ENCODE assay signal across 8 cellular contexts in genomic region chr5:90866333-90866732, GRCh38.
DNase-seq lines count a peak whose midpoint lies in the region; ATAC-seq and TF ChIP-seq lines count a peak whose summit lies in the region.

No MANE protein-coding gene starts in this region.

- H3K4me1 ChIP-seq in H9 (ENCODE audit: insufficient read depth, low read length): no peaks in the 10 kb centered on the region
- H3K4me1 ChIP-seq in left lung: peaks cover 0 to 20% of the 10 kb centered on the region in 2 donors

- DNase-seq in DMS53 (lab: John Stamatoyannopoulos, UW) (peak; percentile 57), H9 (no peak), NCI-H446 (lab: John Stamatoyannopoulos, UW) (peak; percentile 2 to 61), T47D (ENCODE audit: low read depth in 1 of 2, low spot score in 1 of 2) (peak; percentile 39 to 40), left lung (no peak)
- no peak for DNase-seq in stimulated activated CD4-positive, alpha-beta T cell treated with anti-CD3 and anti-CD28 coated beads, Interleukin-2, amount 100 ng/mL, for 48 hours
- DNase-seq in effector CD4-positive, alpha-beta T cell: no peak

- H2AK5ac ChIP-seq in H9 (ENCODE audit: insufficient read length, low read length): no peak overlapping the region

- no peak overlapping the region for H3K4me3 Mint-ChIP-seq in H9

- H3K23me2 ChIP-seq in H9 (ENCODE audit: insufficient read length, low read depth, low read length, poor library complexity, severe bottlenecking): no peaks in the 10 kb centered on the region

- no peaks in the 10 kb centered on the region for H3K79me2 ChIP-seq in H9 (ENCODE audit: insufficient read depth, low read length)

- H2BK20ac ChIP-seq in H9 (ENCODE audit: low read depth, low read length, poor library complexity, severe bottlenecking): no peak overlapping the region

- no peak overlapping the region for H3K4me2 ChIP-seq in H9 (ENCODE audit: insufficient read depth, insufficient read length, low read length)

- H4K8ac ChIP-seq in H9 (replicated peaks; ENCODE audit: insufficient read length, low read depth, low read length): no peak overlapping the region

- no peaks in the 10 kb centered on the region for H4K20me1 ChIP-seq in H9 (ENCODE audit: control insufficient read depth, insufficient read depth, insufficient read length)

- no peak overlapping the region for H4K91ac ChIP-seq in H9 (ENCODE audit: insufficient read length, low read depth, low read length)

- no peak overlapping the region for H2BK15ac ChIP-seq in H9 (ENCODE audit: low read depth, low read length)

- H3T11ph ChIP-seq in H9 (ENCODE audit: low read length): no peak overlapping the region

- no peak overlapping the region for H2AFZ ChIP-seq in H9 (ENCODE audit: low read length)

- H3K27ac ChIP-seq in H9 (ENCODE audit: insufficient read length, low read depth, low read length) (no peak overlapping the region), left lung (no peak overlapping the region)

- H3K9me3 Mint-ChIP-seq in H9: no peaks in the 10 kb centered on the region

- no peak overlapping the region for H3K9ac ChIP-seq in H9 (ENCODE audit: extremely low read depth, insufficient read length, low read length)

- no peaks in the 10 kb centered on the region for H3K27me3 Mint-ChIP-seq in H9 (ENCODE audit: low read depth)

- no CpG with 5 or more reads among the region's 2 CpGs for WGBS in H9 (ENCODE audit: extremely low coverage, insufficient read length, low lambda C conversion rate)

- TF ChIP-seq CTCF in H9 (conservative IDR thresholded peaks at IDR 0.05) (peak; percentile 54; the same call in 2 of the 3 replicates), left lung (IDR thresholded peaks at IDR 0.05) (peak; percentile 36 to 51)

- no peak overlapping the region for H4K5ac ChIP-seq in H9 (ENCODE audit: insufficient read length, low read depth, low read length)

- H3K9me3 ChIP-seq in H9 (ENCODE audit: control insufficient read depth, low read depth, low read length) (no peaks in the 10 kb centered on the region), left lung (no peaks in the 10 kb centered on the region)

- H3K27ac Mint-ChIP-seq in H9: no peak overlapping the region; a peak in 1 of 7 replicates

- no peak overlapping the region for H3K18ac ChIP-seq in H9 (ENCODE audit: insufficient read length, low read depth, low read length)

- H2BK5ac ChIP-seq in H9 (ENCODE audit: insufficient read length, low read length): no peak overlapping the region

- H3K27me3 ChIP-seq in H9 (ENCODE audit: insufficient read depth, low read length) (no peaks in the 10 kb centered on the region), left lung (no peaks in the 10 kb centered on the region)

- ATAC-seq in left lung: peak; percentile 79
- ATAC-seq in HG02970 (IDR thresholded peaks at IDR 0.05; ENCODE audit: low FRiP score, unreplicated experiment): no peak

- no peak overlapping the region for H3K4ac ChIP-seq in H9 (ENCODE audit: low read depth, low read length)

- H3K36me3 Mint-ChIP-seq in H9 (ENCODE audit: insufficient read depth in 1 of 3, low read depth in 3 of 3): peaks cover 4 to 13% (median 12%) of the 10 kb centered on the region in 3 experiments; a peak in 5 of 7 replicates

- H3K79me1 ChIP-seq in H9 (ENCODE audit: insufficient read depth, low read depth, low read length, poor library complexity, severe bottlenecking): no peaks in the 10 kb centered on the region

- in situ Hi-C loops in T47D (cut with HindIII; ENCODE audit: low pct_unique_long_range_greater_than_20kb, low sequenced_read_pairs): no loop called here

- no peaks in the 10 kb centered on the region for H3K36me3 ChIP-seq in left lung

- no peak overlapping the region for H3K23ac ChIP-seq in H9 (ENCODE audit: insufficient read length, low read depth, low read length)

- H3K4me1 Mint-ChIP-seq in H9: 0 out of 4 replicates have a peak, but pooled peaks cover 0 to 4% of the 10 kb centered on the region in 2 experiments

- H3K4me3 ChIP-seq in left lung: no peak overlapping the region

- H2BK120ac ChIP-seq in H9 (ENCODE audit: low read depth, low read length, poor library complexity, severe bottlenecking): no peak overlapping the region

- intact Hi-C loops in left lung (cut with DNase I): no loop called here

- no peak overlapping the region for H2BK12ac ChIP-seq in H9 (ENCODE audit: insufficient read length, low read depth, low read length)

- no peak overlapping the region for H3K14ac ChIP-seq in H9 (ENCODE audit: insufficient read depth, low read length)

- H3K56ac ChIP-seq in H9 (ENCODE audit: insufficient read length, low read depth, low read length): no peak overlapping the region

Comparison
In these comparisons a context has a peak if more than half of its experiments do, and no peak if none do; other contexts are left out.
1. DNase-seq: peak in DMS53 (single experiment), NCI-H446 (2 of 2) and T47D (2 of 2); none in H9 (single experiment), left lung (0 of 2), stimulated activated CD4-positive, alpha-beta T cell treated with anti-CD3 and anti-CD28 coated beads, Interleukin-2, amount 100 ng/mL, for 48 hours (0 of 2) and effector CD4-positive, alpha-beta T cell (single experiment).